Comparison of ENCODE assay signal across 2 cellular contexts in the genomic region with DNA sequence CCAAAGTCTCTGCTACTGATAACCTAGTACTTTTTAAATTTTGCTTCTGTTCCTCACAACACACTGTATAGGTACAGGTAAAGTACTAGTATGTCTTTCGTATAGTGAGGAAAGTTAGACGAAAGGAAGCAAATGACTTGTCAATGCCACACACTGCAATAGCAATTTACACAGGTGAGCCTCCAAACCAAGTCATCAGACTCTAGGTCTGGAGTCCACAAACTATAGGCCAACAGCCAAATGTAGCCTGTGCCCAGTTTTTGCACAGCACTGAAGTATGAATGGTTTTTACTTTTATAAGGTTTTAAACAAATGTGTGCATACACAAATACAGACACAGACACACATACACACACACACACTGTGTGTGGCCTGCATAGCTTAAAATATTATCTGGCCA.
A peak's percentile ranks its signal among the peaks of the same experiment; 100 is the strongest.
TF ChIP-seq lines count a peak whose summit lies in the region.

No MANE protein-coding gene starts in this region.

TF ChIP-seq in liver, 16 proteins besides CTCF, POLR2A, EP300 and RAD21:
- TF ChIP-seq HNF4A (conservative IDR thresholded peaks at IDR 0.05) (peak; percentile 69 to 84), HNF4G (IDR thresholded peaks at IDR 0.05) (peak; percentile 37)
- TF ChIP-seq, protein P1, sequence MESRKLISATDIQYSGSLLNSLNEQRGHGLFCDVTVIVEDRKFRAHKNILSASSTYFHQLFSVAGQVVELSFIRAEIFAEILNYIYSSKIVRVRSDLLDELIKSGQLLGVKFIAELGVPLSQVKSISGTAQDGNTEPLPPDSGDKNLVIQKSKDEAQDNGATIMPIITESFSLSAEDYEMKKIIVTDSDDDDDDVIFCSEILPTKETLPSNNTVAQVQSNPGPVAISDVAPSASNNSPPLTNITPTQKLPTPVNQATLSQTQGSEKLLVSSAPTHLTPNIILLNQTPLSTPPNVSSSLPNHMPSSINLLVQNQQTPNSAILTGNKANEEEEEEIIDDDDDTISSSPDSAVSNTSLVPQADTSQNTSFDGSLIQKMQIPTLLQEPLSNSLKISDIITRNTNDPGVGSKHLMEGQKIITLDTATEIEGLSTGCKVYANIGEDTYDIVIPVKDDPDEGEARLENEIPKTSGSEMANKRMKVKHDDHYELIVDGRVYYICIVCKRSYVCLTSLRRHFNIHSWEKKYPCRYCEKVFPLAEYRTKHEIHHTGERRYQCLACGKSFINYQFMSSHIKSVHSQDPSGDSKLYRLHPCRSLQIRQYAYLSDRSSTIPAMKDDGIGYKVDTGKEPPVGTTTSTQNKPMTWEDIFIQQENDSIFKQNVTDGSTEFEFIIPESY (IDR thresholded peaks at IDR 0.05) = no peak

TF ChIP-seq in HepG2, 621 proteins besides CTCF, POLR2A, EP300 and RAD21:
- no peak for TF ChIP-seq FOSL2 (CRISPR knock-in tag; IDR thresholded peaks at IDR 0.05)
- TF ChIP-seq ZNF800 (CRISPR knock-in tag; IDR thresholded peaks at IDR 0.05) = no peak
- no peak for TF ChIP-seq ZNF382 (CRISPR knock-in tag; IDR thresholded peaks at IDR 0.05; ENCODE audit: borderline replicate concordance)
- TF ChIP-seq NR2F1 (CRISPR knock-in tag; IDR thresholded peaks at IDR 0.05) = no peak
